Comparison of ENCODE assay signal across 9 cellular contexts in genomic region chr5:140106101-140106500, GRCh38. TPM values are rescaled to one million over a fixed set of nuclear protein-coding genes. Genes with fewer than 3 reads are reported as not detected.
DNase-seq lines count a peak whose midpoint lies in the region; ATAC-seq and TF ChIP-seq lines count a peak whose summit lies in the region.
"Had no signal": no experiment of that assay in that cellular context is flagged by ENCODE, and none has a peak within 500 bp of the region (broad histone marks: within the 10 kb centered on the region; RNA-seq: fewer than 3 reads in every experiment).

No MANE protein-coding gene starts in this region.

- H4K91ac ChIP-seq in neuronal stem cell (ENCODE audit: low read depth, low read length, poor library complexity), result no peak overlapping the region

- TF ChIP-seq CTCF in SK-N-SH (IDR thresholded peaks at IDR 0.05) (0 out of 2 replicates have a peak, but pooled peaks have one; percentile 7), PC-3 (conservative IDR thresholded peaks at IDR 0.05; ENCODE audit: low read depth, low read length) (peak; percentile 31; the same call in 1 of the 2 replicates), epithelial cell of esophagus (IDR thresholded peaks at IDR 0.05; ENCODE audit: insufficient read depth, low read depth, low read length, missing control alignments) (no peak)

- no peak overlapping the region for H3K14ac ChIP-seq in neuronal stem cell (ENCODE audit: low read length)

- TF ChIP-seq RAD21 in SK-N-SH (IDR thresholded peaks at IDR 0.05; ENCODE audit: low read length), result no peak

- H3K9me2 ChIP-seq in SK-N-SH (no peaks in the 10 kb centered on the region), PC-3 (replicated peaks; ENCODE audit: low read length) (no peaks in the 10 kb centered on the region)

- H3K36me3 Mint-ChIP-seq in stimulated activated effector memory CD8-positive, alpha-beta T cell treated with anti-CD3 and anti-CD28 coated beads, Interleukin-12 subunit alpha, Interleukin-12 subunit beta, amount 100 ng/mL, for 72 hours, result peaks cover 10% of the 10 kb centered on the region

- H3K79me2 ChIP-seq in SK-N-SH (ENCODE audit: insufficient read depth) (peaks cover 30% of the 10 kb centered on the region), PC-3 (ENCODE audit: low read length) (peaks cover 30% of the 10 kb centered on the region)

- WGBS in SK-N-SH (ENCODE audit: low lambda C conversion rate), result 92% methylated on average over 5 of the region's 5 CpGs
- no CpG with 5 or more reads among the region's 5 CpGs for WGBS in neuronal stem cell (ENCODE audit: extremely low coverage in 2 of 2, insufficient read length in 2 of 2, insufficient replicate concordance in 1 of 2), 2 donors

- no peak overlapping the region for H4K8ac ChIP-seq in neuronal stem cell (ENCODE audit: low read depth, low read length)

- peak overlapping the region; percentile 89 for H3K4me3 Mint-ChIP-seq in stimulated activated effector memory CD8-positive, alpha-beta T cell treated with anti-CD3 and anti-CD28 coated beads, Interleukin-12 subunit alpha, Interleukin-12 subunit beta, amount 100 ng/mL, for 72 hours

- H3K27ac ChIP-seq in SK-N-SH (ENCODE audit: low read depth in 2 of 2, low read length in 1 of 2), result no peak overlapping the region
- H3K27ac ChIP-seq in PC-3 (ENCODE audit: low read length), result no peak overlapping the region
- no peak overlapping the region for H3K27ac ChIP-seq in substantia nigra (ENCODE audit: low read depth, low read length, poor library complexity, severe bottlenecking)
- no peak overlapping the region for H3K27ac ChIP-seq in neuronal stem cell (replicated peaks; ENCODE audit: low read length)

- POLR2A ChIA-PET in SK-N-SH (lab: Yijun Ruan, JAX), result no interaction called here
- POLR2A ChIA-PET in PC-3 (lab: Charles Lee; ENCODE audit: unreplicated experiment), result interaction anchor here (0.6 kb wide), 1 partner anchor 27 kb away, joined by 3 read pairs; no protein-coding TSS in a partner anchor

- H2BK5ac ChIP-seq in neuronal stem cell (ENCODE audit: low read length), result no peak overlapping the region

- no peak overlapping the region for H2BK15ac ChIP-seq in neuronal stem cell (ENCODE audit: low read length)

- peaks cover 33% of the 10 kb centered on the region for H3F3A ChIP-seq in SK-N-SH (replicated peaks; ENCODE audit: insufficient read depth)
- peaks cover 6% of the 10 kb centered on the region for H3F3A ChIP-seq in PC-3 (ENCODE audit: low read length, unreplicated experiment)

- no peak overlapping the region for H3K23ac ChIP-seq in neuronal stem cell (ENCODE audit: low read depth, low read length, poor library complexity)

- H3K27me3 ChIP-seq in SK-N-SH (ENCODE audit: insufficient read depth) (no peaks in the 10 kb centered on the region; the same call in 1 of the 2 replicates), PC-3 (ENCODE audit: low read length) (no peaks in the 10 kb centered on the region), neuronal stem cell (ENCODE audit: control insufficient read depth in 3 of 3, insufficient read depth in 3 of 3, low read depth in 1 of 3, low read length in 3 of 3) (peaks cover 8 to 68% (median 43%) of the 10 kb centered on the region in 3 experiments)

- peaks cover 7% of the 10 kb centered on the region for H4K20me1 ChIP-seq in SK-N-SH (ENCODE audit: insufficient read depth)
- H4K20me1 ChIP-seq in PC-3 (ENCODE audit: low read length), result no peaks in the 10 kb centered on the region

- BruUV-seq in PC-3 (replicated peaks; lab: Mats Ljungman, UMichigan), result no TSS peak

- ATAC-seq in SK-N-SH treated with all-trans-retinoic acid at 6 μM for 48 hours (no peak), PC-3 (no peak), GM18502 (IDR thresholded peaks at IDR 0.05; ENCODE audit: poor library complexity, unreplicated experiment) (no peak)
- ATAC-seq in stimulated activated effector memory CD8-positive, alpha-beta T cell treated with anti-CD3 and anti-CD28 coated beads, Interleukin-12 subunit alpha, Interleukin-12 subunit beta, amount 100 ng/mL, for 72 hours, result no peak

- H3K9ac ChIP-seq in SK-N-SH (no peak overlapping the region), PC-3 (ENCODE audit: low read length) (no peak overlapping the region), neuronal stem cell (ENCODE audit: low read depth, low read length, poor library complexity) (no peak overlapping the region)

- peaks cover 7 to 20% of the 10 kb centered on the region in 2 experiments; a peak in 3 of 4 replicates for H3K4me1 ChIP-seq in SK-N-SH (ENCODE audit: control insufficient read depth in 1 of 2, insufficient read depth in 2 of 2, low read depth in 1 of 2, low read length in 1 of 2)
- H3K4me1 ChIP-seq in PC-3 (ENCODE audit: insufficient read depth, low read length), result peaks cover 16% of the 10 kb centered on the region
- peaks cover 7 to 10% of the 10 kb centered on the region in 2 donors for H3K4me1 ChIP-seq in neuronal stem cell (ENCODE audit: control insufficient read depth in 2 of 2, insufficient read depth in 1 of 2, low read depth in 1 of 2, low read length in 2 of 2)

- peak overlapping the region; percentile 92 for H3K27ac Mint-ChIP-seq in stimulated activated effector memory CD8-positive, alpha-beta T cell treated with anti-CD3 and anti-CD28 coated beads, Interleukin-12 subunit alpha, Interleukin-12 subunit beta, amount 100 ng/mL, for 72 hours

- no peak overlapping the region for H3K4me3 ChIP-seq in SK-N-SH (ENCODE audit: low read depth in 2 of 2, low read length in 1 of 2)
- no peak overlapping the region for H3K4me3 ChIP-seq in PC-3 (ENCODE audit: low read length)
- H3K4me3 ChIP-seq in epithelial cell of esophagus (ENCODE audit: low read length), result no peak overlapping the region
- H3K4me3 ChIP-seq in neuronal stem cell (ENCODE audit: low read length in 2 of 2), result no peak overlapping the region

- H2BK120ac ChIP-seq in neuronal stem cell (ENCODE audit: low read depth, low read length), result no peak overlapping the region

- H2BK12ac ChIP-seq in neuronal stem cell (ENCODE audit: low read length), result no peak overlapping the region

- H3K79me1 ChIP-seq in neuronal stem cell (ENCODE audit: low read depth, low read length), result no peaks in the 10 kb centered on the region

- TF ChIP-seq EP300 in SK-N-SH (IDR thresholded peaks at IDR 0.05; ENCODE audit: borderline replicate concordance in 1 of 2, low read depth in 1 of 2, low read length in 1 of 2), result no peak

- H2AFZ ChIP-seq in SK-N-SH (ENCODE audit: low read depth) (no peak overlapping the region), PC-3 (ENCODE audit: low read length) (no peak overlapping the region), neuronal stem cell (ENCODE audit: low read length) (no peak overlapping the region)

- intact Hi-C loops in PC-3 (cut with micrococcal nuclease), result loop anchor here (5.0 kb wide), 1 partner anchor 296 kb away; the partner anchor contains the start of gene ANKHD1

- no peaks in the 10 kb centered on the region for H3K36me3 ChIP-seq in SK-N-SH (replicated peaks in 1 of 2; ENCODE audit: control insufficient read depth in 1 of 2, insufficient read depth in 2 of 2, low read length in 1 of 2)
- no peaks in the 10 kb centered on the region for H3K36me3 ChIP-seq in PC-3 (ENCODE audit: low read depth, low read length)
- H3K36me3 ChIP-seq in neuronal stem cell (replicated peaks in 1 of 2; ENCODE audit: control insufficient read depth in 2 of 2, insufficient read depth in 2 of 2, low read length in 2 of 2), result no peaks in the 10 kb centered on the region

- H3K4me1 Mint-ChIP-seq in stimulated activated effector memory CD8-positive, alpha-beta T cell treated with anti-CD3 and anti-CD28 coated beads, Interleukin-12 subunit alpha, Interleukin-12 subunit beta, amount 100 ng/mL, for 72 hours, result peaks cover 30% of the 10 kb centered on the region

- H3K18ac ChIP-seq in neuronal stem cell (ENCODE audit: low read length), result no peak overlapping the region

- H3K9me3 Mint-ChIP-seq in stimulated activated effector memory CD8-positive, alpha-beta T cell treated with anti-CD3 and anti-CD28 coated beads, Interleukin-12 subunit alpha, Interleukin-12 subunit beta, amount 100 ng/mL, for 72 hours, result no peaks in the 10 kb centered on the region

- H3K4ac ChIP-seq in neuronal stem cell (ENCODE audit: low read length), result no peak overlapping the region

- no peaks in the 10 kb centered on the region for H3K9me3 ChIP-seq in SK-N-SH
- H3K9me3 ChIP-seq in PC-3 (ENCODE audit: low read length), result no peaks in the 10 kb centered on the region
- no peaks in the 10 kb centered on the region for H3K9me3 ChIP-seq in neuronal stem cell (replicated peaks in 1 of 2; ENCODE audit: control insufficient read depth in 2 of 2, insufficient read depth in 1 of 2, low read depth in 1 of 2, low read length in 2 of 2)

- H3K4me2 ChIP-seq in SK-N-SH (no peak overlapping the region), PC-3 (ENCODE audit: low read length) (no peak overlapping the region), neuronal stem cell (ENCODE audit: insufficient read depth, low read length, poor library complexity, severe bottlenecking) (no peak overlapping the region)

- CTCF ChIA-PET in SK-N-SH (lab: Yijun Ruan, JAX) (interaction anchor here (1.0 to 1.7 kb wide), 6 partner anchors 15 to 137 kb away, joined by 4 to 7 read pairs (median 5); no protein-coding TSS in a partner anchor), PC-3 (lab: Charles Lee) (no interaction called here)

- no peak for DNase-seq in SK-N-SH
- DNase-seq in PC-3, result no peak
- DNase-seq in epithelial cell of esophagus (ENCODE audit: low read depth), result peak; percentile 69
- no peak for DNase-seq in stimulated activated effector memory CD8-positive, alpha-beta T cell treated with anti-CD3 and anti-CD28 coated beads, Interleukin-12 subunit alpha, Interleukin-12 subunit beta, amount 100 ng/mL, for 72 hours (ENCODE audit: low spot score in 2 of 2)
- no peak for DNase-seq in substantia nigra (lab: John Stamatoyannopoulos, UW)
- DNase-seq in neuronal stem cell (ENCODE audit: low spot score), result no peak
- DNase-seq: effector memory CD4-positive, alpha-beta T cell had no signal

- no peak overlapping the region for H2AK5ac ChIP-seq in neuronal stem cell (ENCODE audit: low read depth, low read length)

TF ChIP-seq in SK-N-SH treated with all-trans-retinoic acid at 6 μM for 48 hours, 23 proteins besides CTCF, POLR2A, EP300 and RAD21 (continues in another document):
- TF ChIP-seq ZNF8 (CRISPR knock-in tag; IDR thresholded peaks at IDR 0.05), result no peak
- TF ChIP-seq BACH2 (CRISPR knock-in tag; IDR thresholded peaks at IDR 0.05; ENCODE audit: borderline replicate concordance), result no peak
- no peak for TF ChIP-seq ESRRG (CRISPR knock-in tag; IDR thresholded peaks at IDR 0.05)
- TF ChIP-seq GLIS3 (CRISPR knock-in tag; IDR thresholded peaks at IDR 0.05), result no peak
- TF ChIP-seq ZFP3 (CRISPR knock-in tag; IDR thresholded peaks at IDR 0.05), result no peak

RNA-seq across cellular contexts. Expression of gene PURA, which starts 7.8 kb away (rescaled TPM):
- polyA plus RNA-seq in SK-N-SH (2012; rRNA removed), result 2.4 and 2.9 TPM in 2 replicates
- 2.0 and 2.2 TPM in 2 replicates for polyA plus RNA-seq in SK-N-SH (2012; cell fraction: cytosol; rRNA removed)
- 2.8 and 2.9 TPM in 2 replicates for polyA plus RNA-seq in SK-N-SH (2012; cell fraction: nucleus; rRNA removed)
- 7.3 and 8.5 TPM in 2 replicates for total RNA-seq in PC-3 (2014; rRNA removed)
- polyA plus RNA-seq in neuronal stem cell (2013, experiment 1 of 2), result 1.3 TPM
- 1.6 TPM for polyA plus RNA-seq in neuronal stem cell (2013, experiment 2 of 2)

RNA-seq across cellular contexts. Expression of gene IGIP, which starts 19.6 kb away (rescaled TPM):
- 0.72 and 0.99 TPM in 2 replicates for polyA plus RNA-seq in SK-N-SH (2012; rRNA removed)
- 0.98 and 1.1 TPM in 2 replicates for polyA plus RNA-seq in SK-N-SH (2012; cell fraction: cytosol; rRNA removed)
- 1.8 and 3.3 TPM in 2 replicates for polyA plus RNA-seq in SK-N-SH (2012; cell fraction: nucleus; rRNA removed)
- total RNA-seq in PC-3 (2014; rRNA removed), result 1.3 and 2.1 TPM in 2 replicates
- 0.47 TPM for polyA plus RNA-seq in neuronal stem cell (2013, experiment 1 of 2)
- polyA plus RNA-seq in neuronal stem cell (2013, experiment 2 of 2), result 0.42 TPM
